ENCODE assay signal across 1 cellular context in genomic region chr2:96537066-96537733, GRCh38.
TF ChIP-seq lines count a peak whose summit lies in the region.

No MANE protein-coding gene starts in this region.

TF ChIP-seq in HepG2, 621 proteins besides CTCF, POLR2A, EP300 and RAD21 (continued from another document):
- no peak for TF ChIP-seq KIAA2018 (CRISPR knock-in tag; IDR thresholded peaks at IDR 0.05; ENCODE audit: borderline replicate concordance)
- 0 out of 2 replicates have a peak, but pooled peaks have one; percentile 18 for TF ChIP-seq TAF1 (CRISPR knock-in tag; IDR thresholded peaks at IDR 0.05)
- peak; percentile 63; the same call in 1 of the 2 replicates for TF ChIP-seq ZNF800 (CRISPR knock-in tag; IDR thresholded peaks at IDR 0.05)
